26 cellular contexts compared by ENCODE assay signal in the genomic region with DNA sequence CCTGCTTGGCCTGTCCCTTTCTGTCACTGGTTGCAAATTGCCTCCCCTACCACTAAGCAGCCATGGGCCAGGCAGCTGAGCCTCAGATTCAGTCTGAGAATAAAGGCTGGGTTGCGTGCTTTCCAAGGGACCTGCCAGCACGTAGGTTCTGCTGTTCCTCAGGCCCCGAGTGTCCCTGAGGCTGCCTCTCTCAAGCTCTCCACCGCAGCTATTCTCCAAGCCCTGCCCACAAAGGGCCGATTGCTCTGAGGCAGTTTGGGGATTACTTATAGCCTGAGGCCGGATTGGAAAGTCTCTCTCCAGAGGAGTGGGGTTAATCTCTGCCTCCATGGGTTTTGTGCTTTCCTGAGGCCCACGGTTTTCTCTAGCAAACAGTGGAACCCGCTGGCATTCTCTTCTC.
"Had no signal": no experiment of that assay in that cellular context is flagged by ENCODE, and none has a peak within 500 bp of the region (broad histone marks: within the 10 kb centered on the region; RNA-seq: fewer than 3 reads in every experiment).

No MANE protein-coding gene starts in this region.

- H3K36me3 Mint-ChIP-seq: activated naive CD8-positive, alpha-beta T cell; brain; T-cell had no signal

- H3K27ac Mint-ChIP-seq: activated CD4-positive, alpha-beta memory T cell treated with anti-CD3 and anti-CD28 coated beads, Interleukin-2, amount 10 ng/mL, durations not matched to agents 7 days and 5 days; activated CD4-positive, alpha-beta T cell treated with anti-CD3 and anti-CD28 coated beads for 36 hours; activated naive CD4-positive, alpha-beta T cell treated with anti-CD3 and anti-CD28 coated beads for 36 hours; activated naive CD8-positive, alpha-beta T cell; activated T-helper 17 cell treated with anti-CD3 and anti-CD28 coated beads, Interleukin-2, amount 50 U/mL, for 72 hours; T-cell had no signal

- H3K9me3 Mint-ChIP-seq: activated T-helper 17 cell treated with anti-CD3 and anti-CD28 coated beads, Interleukin-2, amount 50 U/mL, for 72 hours; central memory CD8-positive, alpha-beta T cell had no signal

- DNase-seq: activated CD4-positive, alpha-beta memory T cell treated with anti-CD3 and anti-CD28 coated beads, Interleukin-2, amount 10 ng/mL, durations not matched to agents 7 days and 5 days; activated CD4-positive, alpha-beta T cell treated with anti-CD3 and anti-CD28 coated beads for 36 hours; activated CD4-positive, alpha-beta T cell treated with anti-CD3 and anti-CD28 coated beads, Interleukin-2, amount 50 U/mL, for 1 hour; activated gamma-delta T cell; activated naive CD4-positive, alpha-beta T cell treated with anti-CD3 and anti-CD28 coated beads for 36 hours; activated T-cell treated with anti-CD3 and anti-CD28 coated beads for 4 hours; activated T-cell treated with anti-CD3 and anti-CD28 coated beads, Interleukin-2, amount 50 U/mL, for 48 hours; amygdala; Kasumi-1; KBM-7; NCI-H1048; NCI-H146; NCI-H187 treated with DMSO at 0.1 percent for 48 hours; NCI-H2171; NCI-H2227 treated with DMSO at 0.1 percent for 48 hours; NCI-H526; NCI-H774; PC-3; SIG-M5; T-cell had no signal

- ATAC-seq: activated CD4-positive, alpha-beta T cell treated with anti-CD3 and anti-CD28 coated beads for 36 hours; activated T-helper 17 cell treated with anti-CD3 and anti-CD28 coated beads, Interleukin-2, amount 50 U/mL, for 72 hours; PC-3; T-cell had no signal

- H3K4me3 Mint-ChIP-seq: activated CD4-positive, alpha-beta memory T cell treated with anti-CD3 and anti-CD28 coated beads, Interleukin-2, amount 10 ng/mL, durations not matched to agents 7 days and 5 days; activated CD4-positive, alpha-beta T cell treated with anti-CD3 and anti-CD28 coated beads for 36 hours; activated naive CD4-positive, alpha-beta T cell treated with anti-CD3 and anti-CD28 coated beads for 36 hours; activated naive CD8-positive, alpha-beta T cell; activated T-helper 17 cell treated with anti-CD3 and anti-CD28 coated beads, Interleukin-2, amount 50 U/mL, for 72 hours; brain; central memory CD8-positive, alpha-beta T cell; T-cell had no signal

- H3K4me3 ChIP-seq: SK-N-MC had no signal

- H3K27ac ChIP-seq: SK-N-MC, VCaP had no signal

- H3K4me1 Mint-ChIP-seq: activated CD4-positive, alpha-beta memory T cell treated with anti-CD3 and anti-CD28 coated beads, Interleukin-2, amount 10 ng/mL, durations not matched to agents 7 days and 5 days; activated T-helper 17 cell treated with anti-CD3 and anti-CD28 coated beads, Interleukin-2, amount 50 U/mL, for 72 hours; central memory CD8-positive, alpha-beta T cell had no signal

- H3K27me3 Mint-ChIP-seq: activated CD4-positive, alpha-beta memory T cell treated with anti-CD3 and anti-CD28 coated beads, Interleukin-2, amount 10 ng/mL, durations not matched to agents 7 days and 5 days; activated CD4-positive, alpha-beta T cell treated with anti-CD3 and anti-CD28 coated beads for 36 hours; activated naive CD8-positive, alpha-beta T cell; activated T-helper 17 cell treated with anti-CD3 and anti-CD28 coated beads, Interleukin-2, amount 50 U/mL, for 72 hours; central memory CD8-positive, alpha-beta T cell; T-cell had no signal
